Comparison of ENCODE assay signal across 8 cellular contexts in the genomic region with DNA sequence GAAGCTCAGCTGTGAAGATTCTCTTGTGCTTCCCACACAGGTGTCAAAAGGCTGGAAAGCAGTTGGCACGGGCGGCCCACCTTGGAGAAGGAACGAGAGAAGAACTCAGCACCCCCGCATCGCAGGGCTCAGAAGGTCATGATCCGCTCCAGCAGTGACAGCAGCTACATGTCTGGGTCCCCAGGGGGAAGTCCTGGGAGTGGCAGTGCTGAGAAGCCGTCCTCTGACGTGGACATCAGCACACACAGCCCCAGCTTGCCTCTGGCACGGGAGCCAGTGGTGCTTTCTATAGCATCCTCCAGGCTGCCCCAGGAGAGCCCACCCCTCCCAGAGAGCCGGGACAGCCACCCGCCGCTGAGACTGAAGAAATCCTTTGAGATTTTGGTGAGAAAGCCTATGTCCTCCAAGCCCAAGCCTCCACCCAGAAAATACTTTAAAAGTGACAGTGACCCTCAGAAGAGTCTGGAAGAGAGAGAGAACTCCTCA.
DNase-seq lines count a peak whose midpoint lies in the region; ATAC-seq lines count a peak whose summit lies in the region.

No MANE protein-coding gene starts in this region.

- H3K27ac ChIP-seq in mucosa of rectum (ENCODE audit: low read depth in 2 of 2, low read length in 2 of 2), result peak overlapping the region; percentile 16 to 86

- peak overlapping the region; percentile 28 to 67 for H3K4me3 ChIP-seq in mucosa of rectum (ENCODE audit: low read length in 2 of 2)

- peak overlapping the region; percentile 94 for H3K27ac Mint-ChIP-seq in T-helper 1 cell treated with Interleukin-12 subunit alpha and Interleukin-12 subunit beta and Interleukin-4 antibody, amounts not matched to agents 30 μg/mL and 1 μg/mL, for 36 hours

- peaks cover 9% of the 10 kb centered on the region for H3K36me3 Mint-ChIP-seq in T-helper 1 cell treated with Interleukin-12 subunit alpha and Interleukin-12 subunit beta and Interleukin-4 antibody, amounts not matched to agents 30 μg/mL and 1 μg/mL, for 36 hours (ENCODE audit: low read depth)

- H3K9me3 ChIP-seq in mucosa of rectum (ENCODE audit: control insufficient read depth in 2 of 2, low read length in 2 of 2), result no peaks in the 10 kb centered on the region

- peak overlapping the region in 1 of 2 donors; percentile 56 for H3K9ac ChIP-seq in mucosa of rectum (ENCODE audit: low read depth in 1 of 2, low read length in 2 of 2)

- peaks cover 10 to 30% of the 10 kb centered on the region in 2 donors for H3K4me1 ChIP-seq in mucosa of rectum (ENCODE audit: control insufficient read depth in 2 of 2, insufficient read depth in 2 of 2, low read length in 2 of 2)

- no peaks in the 10 kb centered on the region for H3K9me3 Mint-ChIP-seq in T-helper 1 cell treated with Interleukin-12 subunit alpha and Interleukin-12 subunit beta and Interleukin-4 antibody, amounts not matched to agents 30 μg/mL and 1 μg/mL, for 36 hours

- H3K4me3 Mint-ChIP-seq in T-helper 1 cell treated with Interleukin-12 subunit alpha and Interleukin-12 subunit beta and Interleukin-4 antibody, amounts not matched to agents 30 μg/mL and 1 μg/mL, for 36 hours, result peak overlapping the region; percentile 98

- DNase-seq in NCI-H128 (lab: John Stamatoyannopoulos, UW; ENCODE audit: unreplicated experiment), result no peak
- DNase-seq in DMS53 (lab: John Stamatoyannopoulos, UW), result no peak
- DNase-seq in NCI-H2107 (lab: John Stamatoyannopoulos, UW), result no peak
- no peak for DNase-seq in HuH-7 (ENCODE audit: low spot score)

- no peaks in the 10 kb centered on the region for H3K27me3 ChIP-seq in mucosa of rectum (ENCODE audit: control insufficient read depth in 2 of 2, insufficient read depth in 2 of 2, low read length in 2 of 2)

- peaks cover 56% of the 10 kb centered on the region for H3K4me1 Mint-ChIP-seq in T-helper 1 cell treated with Interleukin-12 subunit alpha and Interleukin-12 subunit beta and Interleukin-4 antibody, amounts not matched to agents 30 μg/mL and 1 μg/mL, for 36 hours (ENCODE audit: low read depth)

- H3K27me3 Mint-ChIP-seq in T-helper 1 cell treated with Interleukin-12 subunit alpha and Interleukin-12 subunit beta and Interleukin-4 antibody, amounts not matched to agents 30 μg/mL and 1 μg/mL, for 36 hours (ENCODE audit: low read depth), result no peaks in the 10 kb centered on the region

- ATAC-seq in GM18499 (IDR thresholded peaks at IDR 0.05; ENCODE audit: insufficient read depth, unreplicated experiment), result peak; percentile 21
- ATAC-seq in GM21825 (IDR thresholded peaks at IDR 0.05; ENCODE audit: unreplicated experiment), result peak; percentile 39

- no peaks in the 10 kb centered on the region for H3K36me3 ChIP-seq in mucosa of rectum (ENCODE audit: control insufficient read depth in 2 of 2, insufficient read depth in 2 of 2, low read length in 2 of 2)
